ENCODE assay signal across 8 cellular contexts in genomic region chr1:154558610-154559495, GRCh38. TPM values are rescaled to one million over a fixed set of nuclear protein-coding genes. Genes with fewer than 3 reads are reported as not detected.
DNase-seq lines count a peak whose midpoint lies in the region; ATAC-seq, FAIRE-seq and TF ChIP-seq lines count a peak whose summit lies in the region.

Gene UBE2Q1, minus strand, starts transcription at chr1:154558662. Its CDS starts 109 bp downstream, at chr1:154558553.

- intact Hi-C loops in adrenal gland (cut with DNase I) = loop anchor here in 1 of 2 donors (5.0 kb wide), 1 partner anchor 67 kb away; no protein-coding TSS in a partner anchor
- intact Hi-C loops in heart left ventricle (cut with DNase I) = loop anchor here in 8 of 10 donors (1.0 to 10.0 kb wide), 14 partner anchors 48 to 526 kb away; partner anchors contain the start of genes PMVK (in 3 of the 8), IL6R (in 2 of the 8), ADAR (in 1 of the 8) and KCNN3 (in 1 of the 8)
- intact Hi-C loops in posterior cingulate gyrus (cut with DNase I) = loop anchor here (1.0 to 10.0 kb wide), 7 partner anchors 68 to 506 kb away; partner anchors contain the start of genes CKS1B, EFNA4, KCNN3 and PMVK

- H3K36me3 ChIP-seq in adrenal gland (replicated peaks in 1 of 2) = peaks cover 0 to 20% of the 10 kb centered on the region in 2 donors
- peaks cover 0 to 26% (median 20%) of the 10 kb centered on the region in 9 donors for H3K36me3 ChIP-seq in heart left ventricle
- H3K36me3 ChIP-seq in upper lobe of left lung = peaks cover 18 to 21% (median 21%) of the 10 kb centered on the region in 4 donors

- H3K4me3 ChIP-seq in adrenal gland = peak within 1 kb of the TSS in 3 of 4 donors; percentile 49 to 94 (median 75)
- H3K4me3 ChIP-seq in heart left ventricle = peak within 1 kb of the TSS; percentile 67 to 98 (median 95)
- H3K4me3 ChIP-seq in upper lobe of left lung = peak within 1 kb of the TSS; percentile 78 to 99 (median 94)

- H3K4me1 ChIP-seq in adrenal gland (replicated peaks in 1 of 2) (peaks cover 17 to 28% of the 10 kb centered on the region in 2 donors), heart left ventricle (peaks cover 3 to 36% (median 21%) of the 10 kb centered on the region in 12 donors), upper lobe of left lung (peaks cover 10 to 35% (median 22%) of the 10 kb centered on the region in 4 donors)

- TF ChIP-seq EP300 in upper lobe of left lung (IDR thresholded peaks at IDR 0.05) = peak in 2 of 4 donors; percentile 19 to 92

- TF ChIP-seq CTCF in adrenal gland (IDR thresholded peaks at IDR 0.05) = no peak
- no peak for TF ChIP-seq CTCF in heart left ventricle (IDR thresholded peaks at IDR 0.05)
- TF ChIP-seq CTCF in upper lobe of left lung (IDR thresholded peaks at IDR 0.05) = peak in 1 of 6 experiments; percentile 24

- no peaks in the 10 kb centered on the region for H3K27me3 ChIP-seq in adrenal gland
- H3K27me3 ChIP-seq in heart left ventricle = no peaks in the 10 kb centered on the region
- H3K27me3 ChIP-seq in upper lobe of left lung = no peaks in the 10 kb centered on the region

- DNase-seq in GM12892 (ENCODE audit: insufficient read length) = peak; percentile 92
- DNase-seq in NCI-H146 (lab: John Stamatoyannopoulos, UW) = peak; percentile 99
- DNase-seq in T-helper 1 cell = peak; percentile 99 to 100 (median 100)
- DNase-seq in adrenal gland = peak; percentile 99 to 100 (median 100)
- peak; percentile 99 to 100 (median 99) for DNase-seq in heart left ventricle
- peak; percentile 98 to 100 (median 99) for DNase-seq in posterior cingulate gyrus
- DNase-seq in upper lobe of left lung = peak; percentile 99

- no peaks in the 10 kb centered on the region for H3K9me3 ChIP-seq in adrenal gland (replicated peaks in 1 of 3)
- H3K9me3 ChIP-seq in heart left ventricle = no peaks in the 10 kb centered on the region
- H3K9me3 ChIP-seq in upper lobe of left lung = no peaks in the 10 kb centered on the region

- ATAC-seq in HG02852 (IDR thresholded peaks at IDR 0.05; ENCODE audit: unreplicated experiment) (peak; percentile 91), heart left ventricle (peak; percentile 97 to 98 (median 98)), upper lobe of left lung (ENCODE audit: low FRiP score in 2 of 2) (peak; percentile 98)

- peak; percentile 97 for FAIRE-seq in GM12892 (lab: Jason Lieb, UNC)

- H3K27ac ChIP-seq in adrenal gland (peak within 1 kb of the TSS; percentile 40 to 98 (median 94)), heart left ventricle (peak within 1 kb of the TSS; percentile 85 to 97 (median 94)), upper lobe of left lung (peak within 1 kb of the TSS; percentile 84 to 97 (median 91))

- TF ChIP-seq POLR2A in GM12892 (IDR thresholded peaks at IDR 0.05; ENCODE audit: low read depth, low read length) (peak; percentile 56; the same call in 1 of the 2 replicates), adrenal gland (IDR thresholded peaks at IDR 0.05) (peak; percentile 38 to 50), heart left ventricle (IDR thresholded peaks at IDR 0.05) (peak in 1 of 2 donors; percentile 63), upper lobe of left lung (IDR thresholded peaks at IDR 0.05) (peak in 1 of 4 donors; percentile 71)

- 0 to 1% (median 0%) methylated on average over 7 to 77 of the region's 77 CpGs for WGBS in adrenal gland, 4 donors
- WGBS in heart left ventricle, 4 donors = 0 to 1% (median 1%) methylated on average over 12 to 77 of the region's 77 CpGs
- WGBS in upper lobe of left lung, 2 donors = 0% methylated on average over 31 to 44 of the region's 77 CpGs

RNA-seq across cellular contexts. Expression of gene UBE2Q1, which starts in this region (rescaled TPM):
- 48.5 TPM for polyA plus RNA-seq in GM12892 (2012; ENCODE audit: missing spikeins)
- total RNA-seq in adrenal gland (100 to 1,000 TPM in 2 of 8 donors, 10 to 100 TPM in 6; 15.7 to 102 (median 54.2) TPM), heart left ventricle (10 to 100 TPM; 22.1 to 79.4 (median 58.8) TPM), upper lobe of left lung (10 to 100 TPM; 19.9 to 90.9 (median 36.4) TPM)
- polyA plus RNA-seq in adrenal gland (10 to 100 TPM; 31.1 to 83.8 (median 33.2) TPM), heart left ventricle (10 to 100 TPM; 23.0 to 36.2 TPM)

Comparison
In these comparisons a context has a peak if more than half of its experiments do, and no peak if none do; other contexts are left out.
1. Peak in every context shown above with its lines: DNase-seq, ATAC-seq, H3K4me3 ChIP-seq and H3K27ac ChIP-seq.